In genomic region chr17:7438050-7438614, GRCh38 we compare ENCODE assay signal across 8 cellular contexts. TPM values are rescaled to one million over a fixed set of nuclear protein-coding genes. Genes with fewer than 3 reads are reported as not detected.
DNase-seq lines count a peak whose midpoint lies in the region; ATAC-seq, FAIRE-seq and TF ChIP-seq lines count a peak whose summit lies in the region.

No MANE protein-coding gene starts in this region.

- FAIRE-seq in K562 (lab: Jason Lieb, UNC) = no peak

- DNase-seq in DMS53 (lab: John Stamatoyannopoulos, UW) (peak; percentile 77), K562 (ENCODE audit: extremely low read depth in 1 of 4, low spot score in 3 of 4) (peak; percentile 53 to 74 (median 57)), iPS-NIHi7 (ENCODE audit: extremely low spot score) (peak; percentile 55), smooth muscle cell (lab: John Stamatoyannopoulos, UW; ENCODE audit: unreplicated experiment) (no peak), NCI-H2107 treated with DMSO at 0.1 percent for 48 hours (lab: John Stamatoyannopoulos, UW; ENCODE audit: unreplicated experiment) (no peak)

- H3K4me3 ChIP-seq in K562 = peak overlapping the region; percentile 52
- H3K4me3 ChIP-seq in smooth muscle cell = peak overlapping the region; percentile 61

- H3K36me3 ChIP-seq in K562 (ENCODE audit: control insufficient read depth, insufficient read depth, low read length) (no peaks in the 10 kb centered on the region), smooth muscle cell (ENCODE audit: low read depth) (no peaks in the 10 kb centered on the region)

- no peak for TF ChIP-seq RAD21 in K562 (CRISPR knock-in tag; conservative IDR thresholded peaks at IDR 0.05 in 1 of 2, IDR thresholded peaks at IDR 0.05 in 1 of 2)

- H3K9me3 Mint-ChIP-seq in T-helper 1 cell treated with Interleukin-12 subunit alpha and Interleukin-12 subunit beta and Interleukin-4 antibody, amounts not matched to agents 30 μg/mL and 1 μg/mL, for 36 hours = no peaks in the 10 kb centered on the region

- no TSS peak for BruUV-seq in K562 (replicated peaks; lab: Mats Ljungman, UMichigan)

- H3K36me3 Mint-ChIP-seq in T-helper 1 cell treated with Interleukin-12 subunit alpha and Interleukin-12 subunit beta and Interleukin-4 antibody, amounts not matched to agents 30 μg/mL and 1 μg/mL, for 36 hours (ENCODE audit: low read depth) = peaks cover 11% of the 10 kb centered on the region

- no peak for TF ChIP-seq EP300 in K562 (IDR thresholded peaks at IDR 0.05; ENCODE audit: low read length)

- peak overlapping the region; percentile 93 for H3K27ac Mint-ChIP-seq in T-helper 1 cell treated with Interleukin-12 subunit alpha and Interleukin-12 subunit beta and Interleukin-4 antibody, amounts not matched to agents 30 μg/mL and 1 μg/mL, for 36 hours

- CTCF ChIA-PET in K562 (lab: Yijun Ruan, JAX; ENCODE audit: low intra/inter-chr PET ratio) = no interaction called here

- TF ChIP-seq CTCF in K562 (IDR thresholded peaks at IDR 0.05 in 2 of 3, conservative IDR thresholded peaks at IDR 0.05 in 1 of 3; ENCODE audit: insufficient read depth in 2 of 3, low read depth in 1 of 3, low read length in 3 of 3) (no peak), smooth muscle cell (IDR thresholded peaks at IDR 0.05; ENCODE audit: borderline replicate concordance, insufficient read depth, poor library complexity, severe bottlenecking) (no peak)

- H3K4me2 ChIP-seq in K562 (ENCODE audit: insufficient read depth, low read length) (peak overlapping the region; percentile 76), smooth muscle cell (peak overlapping the region; percentile 88)

- H2AFZ ChIP-seq in K562 (ENCODE audit: low read depth, low read length) = peak overlapping the region; percentile 89
- H2AFZ ChIP-seq in smooth muscle cell (ENCODE audit: low read depth) = no peak overlapping the region

- H3K27me3 ChIP-seq in K562 (ENCODE audit: control insufficient read depth in 2 of 2, insufficient read depth in 2 of 2, low read length in 2 of 2) = no peaks in the 10 kb centered on the region
- H3K27me3 ChIP-seq in smooth muscle cell (ENCODE audit: low read depth) = no peaks in the 10 kb centered on the region

- POLR2A ChIA-PET in K562 (lab: Yijun Ruan, JAX) = interaction anchor here (1.0 to 4.2 kb wide), 3 partner anchors 15 to 85 kb away, joined by 3 to 21 read pairs (median 3); partner anchors contain the start of gene POLR2A

- peaks cover 16% of the 10 kb centered on the region for H3F3A ChIP-seq in smooth muscle cell (ENCODE audit: low read depth)

- H3K9ac ChIP-seq in K562 (ENCODE audit: insufficient read depth in 1 of 2, low read depth in 2 of 2, low read length in 2 of 2) = peak overlapping the region; percentile 68 to 92; a peak in 3 of 4 replicates
- peak overlapping the region; percentile 45 for H3K9ac ChIP-seq in smooth muscle cell (ENCODE audit: low read depth)

- H3K4me1 ChIP-seq in K562 (replicated peaks in 1 of 2; ENCODE audit: control insufficient read depth in 2 of 2, insufficient read depth in 2 of 2, low read length in 2 of 2) (peaks cover 20 to 69% of the 10 kb centered on the region in 2 experiments; a peak in 4 of 5 replicates), smooth muscle cell (ENCODE audit: low read depth) (peaks cover 22% of the 10 kb centered on the region)

- WGBS in K562 (ENCODE audit: insufficient coverage, low coverage, missing lambda C conversion rate) = 3% methylated on average over 5 of the region's 43 CpGs
- WGBS in smooth muscle cell (ENCODE audit: low lambda C conversion rate) = 3% methylated on average over 38 of the region's 43 CpGs

- TF ChIP-seq POLR2A in K562 (conservative IDR thresholded peaks at IDR 0.05) = no peak

- H3K27ac ChIP-seq in K562 (ENCODE audit: extremely low read depth, low read depth, low read length) (peak overlapping the region; percentile 62; the same call in 1 of the 3 replicates), smooth muscle cell (ENCODE audit: low read depth) (no peak overlapping the region)

- peaks cover 3% of the 10 kb centered on the region for H3K9me1 ChIP-seq in K562 (ENCODE audit: control insufficient read depth, insufficient read depth, low read length)

- H4K20me1 ChIP-seq in K562 (replicated peaks; ENCODE audit: control insufficient read depth, insufficient read depth, low read length) = no peaks in the 10 kb centered on the region
- peaks cover 12% of the 10 kb centered on the region for H4K20me1 ChIP-seq in smooth muscle cell (ENCODE audit: low read depth)

- H3K27me3 Mint-ChIP-seq in T-helper 1 cell treated with Interleukin-12 subunit alpha and Interleukin-12 subunit beta and Interleukin-4 antibody, amounts not matched to agents 30 μg/mL and 1 μg/mL, for 36 hours (ENCODE audit: low read depth) = peaks cover 12% of the 10 kb centered on the region

- H3K9me3 ChIP-seq in K562 (replicated peaks; ENCODE audit: control insufficient read depth, insufficient read depth, low read depth, low read length) (no peaks in the 10 kb centered on the region), smooth muscle cell (replicated peaks; ENCODE audit: low read depth) (no peaks in the 10 kb centered on the region)

- peak overlapping the region; percentile 88 for H3K4me3 Mint-ChIP-seq in T-helper 1 cell treated with Interleukin-12 subunit alpha and Interleukin-12 subunit beta and Interleukin-4 antibody, amounts not matched to agents 30 μg/mL and 1 μg/mL, for 36 hours

- intact Hi-C loops in K562 (cut with micrococcal nuclease) = loop anchor here (5.0 kb wide), 2 partner anchors 36 to 44 kb away; partner anchors contain the start of genes POLR2A, SLC35G6 and TMEM256

- H3K79me2 ChIP-seq in K562 (ENCODE audit: control insufficient read depth, insufficient read depth, low read length) (peaks cover 7% of the 10 kb centered on the region; the same call in 2 of the 3 replicates), smooth muscle cell (ENCODE audit: low read depth) (no peaks in the 10 kb centered on the region)

- peaks cover 37% of the 10 kb centered on the region for H3K4me1 Mint-ChIP-seq in T-helper 1 cell treated with Interleukin-12 subunit alpha and Interleukin-12 subunit beta and Interleukin-4 antibody, amounts not matched to agents 30 μg/mL and 1 μg/mL, for 36 hours (ENCODE audit: low read depth)

- ATAC-seq in K562 (peak; percentile 64), HG02938 (IDR thresholded peaks at IDR 0.05; ENCODE audit: unreplicated experiment) (no peak)
- ATAC-seq in activated CD4-positive, CD25-positive, alpha-beta regulatory T cell treated with anti-CD3 and anti-CD28 coated beads, Interleukin-2, amount 50 U/mL, for 24 hours = no peak

- in situ Hi-C loops in K562 (cut with MboI) = no loop called here

RNA-seq across cellular contexts. Expression of gene FGF11, which starts 1.2 kb away (rescaled TPM):
- 5.6 and 12.1 TPM in 2 replicates for total RNA-seq in K562 (2011; cell fraction: chromatin; rRNA removed; ENCODE audit: low replicate concordance)
- 6.7 and 7.5 TPM in 2 replicates for total RNA-seq in K562 (2011; cell fraction: nucleolus; rRNA removed)
- 7.7 and 14.8 TPM in 2 replicates for total RNA-seq in K562 (2011; cell fraction: nucleoplasm; rRNA removed)
- 3.0 and 3.5 TPM in 2 replicates for total RNA-seq in K562 (2014; rRNA removed)
- total RNA-seq in K562 (2014; rRNA removed; fragmentation: Illumina TruSeq; extraction: Trizol) = 2.7 and 3.2 TPM in 2 replicates
- total RNA-seq in K562 (2015; rRNA removed; fragmentation: Illumina TruSeq; extraction: Trizol) = 2.2 and 3.3 TPM in 2 replicates
- 4.4 and 5.8 TPM in 2 replicates for total RNA-seq in K562 (2021)
- polyA plus RNA-seq in K562 (2011; rRNA removed) = 4.7 and 10.4 TPM in 2 replicates
- 5.5 and 8.1 TPM in 2 replicates for polyA plus RNA-seq in K562 (2011; cell fraction: cytosol; rRNA removed)
- polyA plus RNA-seq in K562 (2011; cell fraction: nucleus; rRNA removed) = 23.3 and 26.0 TPM in 2 replicates
- 6.5 and 7.3 TPM in 2 replicates for polyA plus RNA-seq in K562 (2012)
- 6.1 and 7.5 TPM in 2 replicates for polyA plus RNA-seq in K562 (2014; fragmentation: Illumina TruSeq; extraction: Trizol)
- polyA plus RNA-seq in K562 (2014; fragmentation: Nextera tagmentation; extraction: Ambion mirVana) = 1 to 10 TPM; 1.2 to 1.4 TPM
- polyA plus RNA-seq in K562 (2014; rRNA removed) = 3.2 and 3.4 TPM in 2 replicates
- polyA minus RNA-seq in K562 (2011; rRNA and poly(A)+ RNA removed) = 2.2 and 3.4 TPM in 2 replicates
- polyA minus RNA-seq in K562 (2011; cell fraction: cytosol; rRNA and poly(A)+ RNA removed) = 1.9 and 3.9 TPM in 2 replicates
- 2.7 and 5.2 TPM in 2 replicates for polyA minus RNA-seq in K562 (2011; cell fraction: nucleus; rRNA and poly(A)+ RNA removed)
- total RNA-seq in smooth muscle cell = 21.3 and 28.5 TPM in 2 replicates
- polyA plus RNA-seq in smooth muscle cell = 13.9 and 30.9 TPM in 2 replicates

RNA-seq across cellular contexts. Expression of gene TMEM102, which starts 2.9 kb away (rescaled TPM):
- total RNA-seq in K562 (2011; cell fraction: chromatin; rRNA removed; ENCODE audit: low replicate concordance) = 2.0 and 9.0 TPM in 2 replicates
- total RNA-seq in K562 (2011; cell fraction: nucleolus; rRNA removed) = 8.3 and 8.8 TPM in 2 replicates
- total RNA-seq in K562 (2011; cell fraction: nucleoplasm; rRNA removed) = 3.4 and 4.8 TPM in 2 replicates
- total RNA-seq in K562 (2014; rRNA removed) = 5.9 and 6.7 TPM in 2 replicates
- 1.1 and 1.5 TPM in 2 replicates for total RNA-seq in K562 (2014; rRNA removed; fragmentation: Illumina TruSeq; extraction: Trizol)
- total RNA-seq in K562 (2015; rRNA removed; fragmentation: Illumina TruSeq; extraction: Trizol) = 2.7 and 3.2 TPM in 2 replicates
- total RNA-seq in K562 (2021) = 6.9 and 7.6 TPM in 2 replicates
- polyA plus RNA-seq in K562 (2011; rRNA removed) = 1.3 and 2.5 TPM in 2 replicates
- polyA plus RNA-seq in K562 (2011; cell fraction: cytosol; rRNA removed) = 2.4 and 5.5 TPM in 2 replicates
- 3.8 and 4.2 TPM in 2 replicates for polyA plus RNA-seq in K562 (2011; cell fraction: nucleus; rRNA removed)
- 4.7 and 5.8 TPM in 2 replicates for polyA plus RNA-seq in K562 (2012)
- polyA plus RNA-seq in K562 (2014; fragmentation: Illumina TruSeq; extraction: Trizol) = 3.0 and 5.0 TPM in 2 replicates
- polyA plus RNA-seq in K562 (2014; fragmentation: Nextera tagmentation; extraction: Ambion mirVana) = under 1 TPM in 1 of 2 experiments, not detected in 1; 0.03 TPM
- 4.0 and 4.5 TPM in 2 replicates for polyA plus RNA-seq in K562 (2014; rRNA removed)
- polyA minus RNA-seq in K562 (2011; rRNA and poly(A)+ RNA removed) = 1.9 and 2.1 TPM in 2 replicates
- 2.9 and 3.5 TPM in 2 replicates for polyA minus RNA-seq in K562 (2011; cell fraction: cytosol; rRNA and poly(A)+ RNA removed)
- polyA minus RNA-seq in K562 (2011; cell fraction: nucleus; rRNA and poly(A)+ RNA removed) = 5.5 and 7.4 TPM in 2 replicates
- 7.3 and 10.0 TPM in 2 replicates for total RNA-seq in smooth muscle cell
- polyA plus RNA-seq in smooth muscle cell = 10.5 and 11.9 TPM in 2 replicates

RNA-seq across cellular contexts. Expression of gene CHRNB1, which starts 6.7 kb away (rescaled TPM):
- 8.4 and 14.2 TPM in 2 replicates for total RNA-seq in K562 (2011; cell fraction: chromatin; rRNA removed; ENCODE audit: low replicate concordance)
- 9.3 and 9.7 TPM in 2 replicates for total RNA-seq in K562 (2011; cell fraction: nucleolus; rRNA removed)
- total RNA-seq in K562 (2011; cell fraction: nucleoplasm; rRNA removed) = 10.6 and 13.7 TPM in 2 replicates
- total RNA-seq in K562 (2014; rRNA removed) (4.7 and 5.0 TPM in 2 replicates), K562 (2014; rRNA removed; fragmentation: Illumina TruSeq; extraction: Trizol) (4.8 and 5.1 TPM in 2 replicates), K562 (2015; rRNA removed; fragmentation: Illumina TruSeq; extraction: Trizol) (6.3 and 6.6 TPM in 2 replicates), K562 (2021) (4.5 and 4.9 TPM in 2 replicates), smooth muscle cell (8.9 and 12.2 TPM in 2 replicates)
- polyA plus RNA-seq in K562 (2011; rRNA removed) (7.5 and 7.6 TPM in 2 replicates), K562 (2014; fragmentation: Illumina TruSeq; extraction: Trizol) (11.5 and 12.3 TPM in 2 replicates), K562 (2014; fragmentation: Nextera tagmentation; extraction: Ambion mirVana) (10 to 100 TPM in 1 of 2 experiments, 1 to 10 TPM in 1; 8.2 to 11.3 TPM), K562 (2014; rRNA removed) (6.8 and 7.9 TPM in 2 replicates), smooth muscle cell (19.0 and 22.5 TPM in 2 replicates)
- polyA plus RNA-seq in K562 (2011; cell fraction: cytosol; rRNA removed) = 12.9 and 14.1 TPM in 2 replicates
- 5.5 and 7.4 TPM in 2 replicates for polyA plus RNA-seq in K562 (2011; cell fraction: nucleus; rRNA removed)
- polyA plus RNA-seq in K562 (2012) = 10.8 and 11.7 TPM in 2 replicates
- 3.7 and 4.7 TPM in 2 replicates for polyA minus RNA-seq in K562 (2011; rRNA and poly(A)+ RNA removed)
- 2.6 and 2.8 TPM in 2 replicates for polyA minus RNA-seq in K562 (2011; cell fraction: cytosol; rRNA and poly(A)+ RNA removed)
- 2.2 and 3.1 TPM in 2 replicates for polyA minus RNA-seq in K562 (2011; cell fraction: nucleus; rRNA and poly(A)+ RNA removed)

RNA-seq across cellular contexts. Expression of gene SPEM3, which starts 9.5 kb away (rescaled TPM):
- total RNA-seq in K562 (2011; cell fraction: chromatin; rRNA removed; ENCODE audit: low replicate concordance) = not detected in 2 replicates
- total RNA-seq in K562 (2011; cell fraction: nucleolus; rRNA removed) = not detected in 2 replicates
- total RNA-seq in K562 (2011; cell fraction: nucleoplasm; rRNA removed) = not detected in 2 replicates
- total RNA-seq in K562 (2014; rRNA removed) (not detected in 2 replicates), K562 (2014; rRNA removed; fragmentation: Illumina TruSeq; extraction: Trizol) (not detected in 2 replicates), K562 (2015; rRNA removed; fragmentation: Illumina TruSeq; extraction: Trizol) (not detected in 2 replicates), K562 (2021) (not detected in 2 replicates), smooth muscle cell (not detected in 2 replicates)
- polyA plus RNA-seq in K562 (2011; rRNA removed) (not detected in 2 replicates), K562 (2014; fragmentation: Illumina TruSeq; extraction: Trizol) (not detected in 2 replicates), K562 (2014; fragmentation: Nextera tagmentation; extraction: Ambion mirVana) (not detected), K562 (2014; rRNA removed) (not detected in 2 replicates), smooth muscle cell (0.14 TPM in 1 of 2 replicates, not detected in the other)
- polyA plus RNA-seq in K562 (2011; cell fraction: cytosol; rRNA removed) = not detected in 2 replicates
- not detected in 2 replicates for polyA plus RNA-seq in K562 (2011; cell fraction: nucleus; rRNA removed)
- not detected in 2 replicates for polyA plus RNA-seq in K562 (2012)
- not detected in 2 replicates for polyA minus RNA-seq in K562 (2011; rRNA and poly(A)+ RNA removed)
- not detected in 2 replicates for polyA minus RNA-seq in K562 (2011; cell fraction: cytosol; rRNA and poly(A)+ RNA removed)
- not detected in 2 replicates for polyA minus RNA-seq in K562 (2011; cell fraction: nucleus; rRNA and poly(A)+ RNA removed)

RNA-seq across cellular contexts. Expression of gene SPEM2, which starts 12.7 kb away (rescaled TPM):
- not detected in 2 replicates for total RNA-seq in K562 (2011; cell fraction: chromatin; rRNA removed; ENCODE audit: low replicate concordance)
- not detected in 2 replicates for total RNA-seq in K562 (2011; cell fraction: nucleolus; rRNA removed)
- total RNA-seq in K562 (2011; cell fraction: nucleoplasm; rRNA removed) = not detected in 2 replicates
- total RNA-seq in K562 (2014; rRNA removed) = not detected in 2 replicates
- not detected in 2 replicates for total RNA-seq in K562 (2014; rRNA removed; fragmentation: Illumina TruSeq; extraction: Trizol)
- total RNA-seq in K562 (2015; rRNA removed; fragmentation: Illumina TruSeq; extraction: Trizol) = not detected in 2 replicates
- not detected in 2 replicates for total RNA-seq in K562 (2021)
- polyA plus RNA-seq in K562 (2011; rRNA removed) = not detected in 2 replicates
- 0.07 TPM in 1 of 2 replicates, not detected in the other for polyA plus RNA-seq in K562 (2011; cell fraction: cytosol; rRNA removed)
- polyA plus RNA-seq in K562 (2011; cell fraction: nucleus; rRNA removed) = not detected in 2 replicates
- not detected in 2 replicates for polyA plus RNA-seq in K562 (2012)
- not detected in 2 replicates for polyA plus RNA-seq in K562 (2014; fragmentation: Illumina TruSeq; extraction: Trizol)
- not detected for polyA plus RNA-seq in K562 (2014; fragmentation: Nextera tagmentation; extraction: Ambion mirVana)
- polyA plus RNA-seq in K562 (2014; rRNA removed) = not detected in 2 replicates
- not detected in 2 replicates for polyA minus RNA-seq in K562 (2011; rRNA and poly(A)+ RNA removed)
- polyA minus RNA-seq in K562 (2011; cell fraction: cytosol; rRNA and poly(A)+ RNA removed) = not detected in 2 replicates
- polyA minus RNA-seq in K562 (2011; cell fraction: nucleus; rRNA and poly(A)+ RNA removed) = not detected in 2 replicates
- total RNA-seq in smooth muscle cell = 0.22 TPM in 1 of 2 replicates, not detected in the other
- polyA plus RNA-seq in smooth muscle cell = 0.56 and 1.0 TPM in 2 replicates

Comparison
In these comparisons a context has a peak if more than half of its experiments do, and no peak if none do; other contexts are left out.
1. DNase-seq: peak in DMS53 (single experiment), K562 (4 of 4) and iPS-NIHi7 (single experiment); none in smooth muscle cell (single experiment) and NCI-H2107 treated with DMSO at 0.1 percent for 48 hours (single experiment).